Comparison of ENCODE assay signal across 13 cellular contexts in the genomic region with DNA sequence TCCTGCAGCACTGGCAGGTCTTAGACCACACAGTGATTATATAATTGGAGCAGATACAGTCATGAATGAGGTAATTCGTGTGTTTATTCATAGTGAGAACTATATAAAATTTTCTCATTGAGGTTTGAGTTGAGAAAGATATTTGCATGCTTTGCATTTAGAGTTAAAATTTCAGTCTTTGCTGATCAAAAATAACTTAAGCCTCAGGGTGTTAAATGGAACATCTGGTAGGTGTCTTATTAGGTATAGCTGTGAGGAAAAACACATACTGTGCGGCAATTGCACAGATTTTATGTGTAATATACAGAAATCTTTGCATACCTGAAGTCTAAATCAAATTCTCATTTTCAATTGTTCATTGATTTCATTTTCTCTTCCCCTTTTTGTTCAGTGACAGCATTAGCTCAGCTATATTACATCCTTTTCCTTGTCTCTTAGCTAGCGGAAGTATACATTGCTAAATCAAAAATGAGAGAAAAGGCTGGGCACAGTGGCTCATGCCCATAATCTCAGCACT. TPM values are rescaled to one million over a fixed set of nuclear protein-coding genes. Genes with fewer than 3 reads are reported as not detected.
DNase-seq lines count a peak whose midpoint lies in the region; ATAC-seq, FAIRE-seq and TF ChIP-seq lines count a peak whose summit lies in the region.
"Had no signal": no experiment of that assay in that cellular context is flagged by ENCODE, and none has a peak within 500 bp of the region (broad histone marks: within the 10 kb centered on the region; RNA-seq: fewer than 3 reads in every experiment).

No MANE protein-coding gene starts in this region.

- no peaks in the 10 kb centered on the region for H3K9me3 ChIP-seq in T-helper 17 cell (ENCODE audit: control insufficient read depth, low read length, poor library complexity, severe bottlenecking)
- H3K9me3 ChIP-seq: ascending aorta had no signal

- ATAC-seq in GM19468 (IDR thresholded peaks at IDR 0.05; ENCODE audit: extremely low read depth, unreplicated experiment) (peak; percentile 90), HG03045 (IDR thresholded peaks at IDR 0.05; ENCODE audit: unreplicated experiment) (peak; percentile 63), T-helper 17 cell (no peak)

- H3K4me3 Mint-ChIP-seq in T-helper 17 cell = no peak overlapping the region

- no peak for TF ChIP-seq CTCF in GM13977 (IDR thresholded peaks at IDR 0.05; ENCODE audit: extremely low read depth, insufficient read depth, missing control alignments)

- no peaks in the 10 kb centered on the region for H3K27me3 Mint-ChIP-seq in T-helper 17 cell

- H3K36me3 Mint-ChIP-seq in T-helper 17 cell (ENCODE audit: low read depth) = peaks cover 24% of the 10 kb centered on the region

- no peak for TF ChIP-seq POLR2A in GM12892 (IDR thresholded peaks at IDR 0.05; ENCODE audit: low read depth, low read length)

- DNase-seq in GM13977 (ENCODE audit: low spot score) = peak; percentile 58
- no peak for DNase-seq in T-helper 17 cell
- no peak for DNase-seq in NCI-H2029 (lab: John Stamatoyannopoulos, UW)
- no peak for DNase-seq in GM12892 (ENCODE audit: insufficient read length)
- no peak for DNase-seq in kidney tubule cell (ENCODE audit: low spot score)
- no peak for DNase-seq in GM19240 (ENCODE audit: insufficient read length, low spot score)
- DNase-seq: activated CD4-positive, alpha-beta T cell treated with anti-CD3 and anti-CD28 coated beads, Interleukin-2, amount 50 U/mL, for 48 hours; GOT3; NCI-H187 treated with DMSO at 0.1 percent for 48 hours; SHP77 treated with DMSO at 0.1 percent for 48 hours had no signal

- peak overlapping the region; percentile 72 for H3K27ac Mint-ChIP-seq in T-helper 17 cell

- no peak for FAIRE-seq in GM12892 (lab: Jason Lieb, UNC)

- H3K4me1 Mint-ChIP-seq in T-helper 17 cell = peaks cover 14% of the 10 kb centered on the region

- in situ Hi-C loops in GM13977 (cut with MboI; ENCODE audit: low pct_unique_long_range_greater_than_20kb, low sequenced_read_pairs, unreplicated experiment) = no loop called here

RNA-seq across cellular contexts. Expression of a gene that starts 21.2 kb away (rescaled TPM):
- 10 to 100 TPM; 80.5 to 89.4 TPM for total RNA-seq in T-helper 17 cell
- polyA plus RNA-seq in GM12892 (2012; ENCODE audit: missing spikeins) = 59.6 TPM
